In genomic region chr19:39833464-39834286, GRCh38 we compare ENCODE assay signal across 8 cellular contexts. TPM values are rescaled to one million over a fixed set of nuclear protein-coding genes. Genes with fewer than 3 reads are reported as not detected.
DNase-seq lines count a peak whose midpoint lies in the region; ATAC-seq and TF ChIP-seq lines count a peak whose summit lies in the region.

Gene DYRK1B (minus strand): TSS chr19:39834162. CDS start chr19:39831867, 2,295 bp downstream.

- peak within 1 kb of the TSS; percentile 87 to 92 for H3K27ac Mint-ChIP-seq in activated naive CD4-positive, alpha-beta T cell treated with anti-CD3 and anti-CD28 coated beads, Interleukin-2, amount 50 U/mL, for 72 hours

- peak; percentile 65 for ATAC-seq in GM21717 (IDR thresholded peaks at IDR 0.05; ENCODE audit: unreplicated experiment)
- ATAC-seq in activated naive CD4-positive, alpha-beta T cell treated with anti-CD3 and anti-CD28 coated beads, Interleukin-2, amount 50 U/mL, for 72 hours = peak; percentile 90 to 93

- H3K4me3 ChIP-seq in KMS-11 (IDR thresholded peaks at IDR 0.05; ENCODE audit: insufficient read depth, low read depth, low read length) = no peak within 1 kb of the TSS
- H3K4me3 ChIP-seq in neutrophil (ENCODE audit: low read depth in 1 of 2, low read length in 1 of 2) = peak within 1 kb of the TSS; percentile 98 to 100
- H3K4me3 ChIP-seq in subcutaneous abdominal adipose tissue (ENCODE audit: low read depth in 1 of 5, low read length in 5 of 5) = peak within 1 kb of the TSS; percentile 70 to 98 (median 90)

- TF ChIP-seq CTCF in KMS-11 (conservative IDR thresholded peaks at IDR 0.05; ENCODE audit: low read depth, low read length) (no peak), neutrophil (IDR thresholded peaks at IDR 0.05) (no peak)

- H3K27me3 ChIP-seq in KMS-11 (ENCODE audit: insufficient read depth, low read depth) (no peaks in the 10 kb centered on the region), neutrophil (no peaks in the 10 kb centered on the region), subcutaneous abdominal adipose tissue (ENCODE audit: control insufficient read depth in 5 of 5, insufficient read depth in 4 of 5, low read length in 5 of 5) (no peaks in the 10 kb centered on the region)

- H2AFZ ChIP-seq in KMS-11 (ENCODE audit: low read depth) = peak within 1 kb of the TSS; percentile 42

- H3K36me3 ChIP-seq in KMS-11 (ENCODE audit: insufficient read depth) = peaks cover 5% of the 10 kb centered on the region; the same call in 1 of the 2 replicates
- H3K36me3 ChIP-seq in neutrophil = peaks cover 17% of the 10 kb centered on the region
- peaks cover 11 to 69% (median 48%) of the 10 kb centered on the region in 5 donors for H3K36me3 ChIP-seq in subcutaneous abdominal adipose tissue (ENCODE audit: control insufficient read depth in 5 of 5, insufficient read depth in 5 of 5, low read length in 5 of 5)

- H3K27ac ChIP-seq in KMS-11 (peak within 1 kb of the TSS; percentile 85), neutrophil (peak within 1 kb of the TSS; percentile 89), subcutaneous abdominal adipose tissue (ENCODE audit: low read depth, low read length) (peak within 1 kb of the TSS; percentile 86)

- peaks cover 2% of the 10 kb centered on the region; the same call in 1 of the 2 replicates for H3K79me2 ChIP-seq in KMS-11 (ENCODE audit: insufficient read depth, low read depth)

- peaks cover 22 to 28% of the 10 kb centered on the region in 2 donors for H3K36me3 Mint-ChIP-seq in activated naive CD4-positive, alpha-beta T cell treated with anti-CD3 and anti-CD28 coated beads, Interleukin-2, amount 50 U/mL, for 72 hours

- H3K4me2 ChIP-seq in KMS-11 = peak within 1 kb of the TSS; percentile 98

- H3K9ac ChIP-seq in KMS-11 = peak within 1 kb of the TSS; percentile 78
- H3K9ac ChIP-seq in subcutaneous abdominal adipose tissue (ENCODE audit: low read length in 5 of 5) = peak within 1 kb of the TSS; percentile 52 to 78 (median 76)

- H3K9me3 Mint-ChIP-seq in activated naive CD4-positive, alpha-beta T cell treated with anti-CD3 and anti-CD28 coated beads, Interleukin-2, amount 50 U/mL, for 72 hours = no peaks in the 10 kb centered on the region

- no peaks in the 10 kb centered on the region for H3K9me3 ChIP-seq in neutrophil
- H3K9me3 ChIP-seq in subcutaneous abdominal adipose tissue (ENCODE audit: control insufficient read depth in 5 of 5, low read length in 5 of 5) = no peaks in the 10 kb centered on the region

- H3K4me1 ChIP-seq in KMS-11 (ENCODE audit: low read depth, poor library complexity, severe bottlenecking) (peaks cover 22% of the 10 kb centered on the region), neutrophil (ENCODE audit: control insufficient read depth in 1 of 2, insufficient read depth in 1 of 2, low read depth in 1 of 2, low read length in 1 of 2) (peaks cover 17 to 19% of the 10 kb centered on the region in 2 experiments), subcutaneous abdominal adipose tissue (ENCODE audit: control insufficient read depth in 5 of 5, insufficient read depth in 5 of 5, low read length in 5 of 5) (peaks cover 9 to 29% (median 22%) of the 10 kb centered on the region in 5 donors)

- DNase-seq in DMS53 treated with DMSO at 0.1 percent for 48 hours (lab: John Stamatoyannopoulos, UW; ENCODE audit: unreplicated experiment) (peak; percentile 98), SK-N-DZ (ENCODE audit: low spot score) (peak; percentile 97), globus pallidus (ENCODE audit: low spot score) (peak; percentile 97)
- peak; percentile 93 to 94 for DNase-seq in activated naive CD4-positive, alpha-beta T cell treated with anti-CD3 and anti-CD28 coated beads, Interleukin-2, amount 50 U/mL, for 72 hours (ENCODE audit: low spot score in 2 of 2)

- H4K20me1 ChIP-seq in KMS-11 (ENCODE audit: insufficient read depth) = no peaks in the 10 kb centered on the region

RNA-seq across cellular contexts. Expression of gene DYRK1B, which starts in this region (rescaled TPM):
- 15.3 and 18.4 TPM in 2 replicates for polyA plus RNA-seq in SK-N-DZ (2014; cell fraction: cytosol; rRNA removed)
- polyA plus RNA-seq in SK-N-DZ (2014; cell fraction: nucleus; rRNA removed) = 9.5 and 16.3 TPM in 2 replicates
- total RNA-seq in activated naive CD4-positive, alpha-beta T cell treated with anti-CD3 and anti-CD28 coated beads, Interleukin-2, amount 50 U/mL, for 72 hours = 10 to 100 TPM in 1 of 2 donors, 1 to 10 TPM in 1; 8.9 to 10.3 TPM
